Comparison of ENCODE assay signal across 8 cellular contexts in the genomic region with DNA sequence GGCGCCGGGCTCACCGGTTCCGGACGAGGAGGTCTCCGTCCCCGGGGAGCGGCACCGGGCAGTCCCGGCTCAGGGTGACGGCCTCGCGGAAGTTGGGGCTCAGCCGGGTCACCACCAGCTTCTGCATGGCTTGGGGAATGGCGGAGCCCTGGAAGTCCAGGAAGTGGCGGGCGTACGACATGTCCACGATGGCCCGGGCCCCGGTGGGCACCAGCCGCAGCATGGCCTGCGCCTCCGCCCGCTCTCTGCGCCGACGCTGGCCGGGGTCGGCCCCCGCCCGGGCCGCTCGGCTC. TPM values are rescaled to one million over a fixed set of nuclear protein-coding genes. Genes with fewer than 3 reads are reported as not detected.
DNase-seq lines count a peak whose midpoint lies in the region; ATAC-seq, FAIRE-seq and TF ChIP-seq lines count a peak whose summit lies in the region.

No MANE protein-coding gene starts in this region.

- H3K36me3 Mint-ChIP-seq in astrocyte (ENCODE audit: low read depth, unreplicated experiment) = no peaks in the 10 kb centered on the region

- H3K27me3 ChIP-seq in A673 (replicated peaks; ENCODE audit: insufficient read depth, low read depth, low read length, poor library complexity) = peaks cover 63% of the 10 kb centered on the region
- no peaks in the 10 kb centered on the region for H3K27me3 ChIP-seq in astrocyte (ENCODE audit: insufficient read depth, low read length)
- no peaks in the 10 kb centered on the region for H3K27me3 ChIP-seq in lung (ENCODE audit: control insufficient read depth, insufficient read depth)

- no peaks in the 10 kb centered on the region for H3K36me3 ChIP-seq in A673 (ENCODE audit: insufficient read depth, low read length, poor library complexity, severe bottlenecking)
- H3K36me3 ChIP-seq in astrocyte (ENCODE audit: insufficient read depth, low read length) = no peaks in the 10 kb centered on the region
- H3K36me3 ChIP-seq in lung (ENCODE audit: control insufficient read depth in 2 of 2, insufficient read depth in 2 of 2, low read length in 2 of 2) = no peaks in the 10 kb centered on the region

- ATAC-seq in GM19035 (IDR thresholded peaks at IDR 0.05; ENCODE audit: unreplicated experiment) (peak; percentile 39), HG03442 (IDR thresholded peaks at IDR 0.05; ENCODE audit: unreplicated experiment) (peak; percentile 15), lung (ENCODE audit: insufficient read depth, low FRiP score) (no peak)

- no peak for TF ChIP-seq CTCF in A673 (conservative IDR thresholded peaks at IDR 0.05; ENCODE audit: low read depth, low read length)
- TF ChIP-seq CTCF in astrocyte (IDR thresholded peaks at IDR 0.05; ENCODE audit: insufficient read depth, low read depth, low read length) = no peak
- no peak for TF ChIP-seq CTCF in lung (IDR thresholded peaks at IDR 0.05; ENCODE audit: control extremely low read depth, extremely low read depth)

- H3K27ac Mint-ChIP-seq in astrocyte (ENCODE audit: unreplicated experiment) = no peak overlapping the region

- no peak for DNase-seq in A673 (ENCODE audit: low spot score)
- no peak for DNase-seq in astrocyte (ENCODE audit: low read depth)
- peak; percentile 42 for DNase-seq in lung (ENCODE audit: low spot score)
- peak; percentile 60 for DNase-seq in ureter (ENCODE audit: low spot score)
- DNase-seq in HuH-7.5 (ENCODE audit: low spot score) = no peak
- no peak for DNase-seq in germinal center (ENCODE audit: low spot score)

- peaks cover 26% of the 10 kb centered on the region for H3K4me1 Mint-ChIP-seq in astrocyte (ENCODE audit: low read depth, unreplicated experiment)

- no peak for FAIRE-seq in astrocyte (lab: Jason Lieb, UNC)

- peaks cover 52% of the 10 kb centered on the region for H3K79me2 ChIP-seq in astrocyte (ENCODE audit: insufficient read depth, low read length)

- H3K4me3 Mint-ChIP-seq in astrocyte (ENCODE audit: unreplicated experiment) = peak overlapping the region; percentile 90

- CTCF ChIA-PET in A673 (lab: Charles Lee) = no interaction called here

- H3K9me3 Mint-ChIP-seq in astrocyte (ENCODE audit: unreplicated experiment) = no peaks in the 10 kb centered on the region

- BruUV-seq in A673 (replicated peaks; lab: Mats Ljungman, UMichigan) = no TSS peak

- H3K4me1 ChIP-seq in A673 (ENCODE audit: insufficient read depth, low read length, poor library complexity, severe bottlenecking) = peaks cover 28% of the 10 kb centered on the region
- peaks cover 37% of the 10 kb centered on the region for H3K4me1 ChIP-seq in astrocyte (ENCODE audit: insufficient read depth, low read length)
- H3K4me1 ChIP-seq in lung (ENCODE audit: control insufficient read depth in 2 of 2, insufficient read depth in 2 of 2, low read length in 2 of 2) = peaks cover 13 to 20% of the 10 kb centered on the region in 2 donors

- peaks cover 37% of the 10 kb centered on the region for H3K27me3 Mint-ChIP-seq in astrocyte (ENCODE audit: low read depth, unreplicated experiment)

- H4K20me1 ChIP-seq in astrocyte (ENCODE audit: insufficient read depth, low read length) = peaks cover 37% of the 10 kb centered on the region

- peak overlapping the region; percentile 76 for H3K9ac ChIP-seq in astrocyte (ENCODE audit: low read length)

- POLR2A ChIA-PET in A673 (lab: Charles Lee; ENCODE audit: low non-redundant PET) = no interaction called here

- intact Hi-C loops in A673 (cut with micrococcal nuclease; ENCODE audit: unreplicated experiment) = loop anchor here (5.0 kb wide), 1 partner anchor 211 kb away; no protein-coding TSS in a partner anchor

- H3K4me3 ChIP-seq in A673 (ENCODE audit: low read depth, low read length, poor library complexity, severe bottlenecking) = peak overlapping the region; percentile 69
- peak overlapping the region; percentile 79 for H3K4me3 ChIP-seq in astrocyte (ENCODE audit: insufficient read depth, low read depth, low read length)
- peak overlapping the region; percentile 73 for H3K4me3 ChIP-seq in lung

- H3K9me3 ChIP-seq in A673 (ENCODE audit: low read depth, low read length, poor library complexity, severe bottlenecking) (no peaks in the 10 kb centered on the region), astrocyte (ENCODE audit: insufficient read depth, low read depth, low read length) (no peaks in the 10 kb centered on the region), lung (ENCODE audit: control insufficient read depth in 2 of 2, insufficient read depth in 1 of 2, low read length in 1 of 2) (no peaks in the 10 kb centered on the region)

- WGBS in lung, 2 donors = 0% methylated on average over 17 to 34 of the region's 34 CpGs

- peak overlapping the region; percentile 88 for H3K4me2 ChIP-seq in astrocyte (ENCODE audit: low read length)

- H3K27ac ChIP-seq in A673 (ENCODE audit: low read depth, low read length, poor library complexity, severe bottlenecking) = peak overlapping the region; percentile 77
- H3K27ac ChIP-seq in astrocyte (ENCODE audit: low read depth, low read length) = peak overlapping the region; percentile 70
- peak overlapping the region; percentile 99 for H3K27ac ChIP-seq in lung (ENCODE audit: low read depth in 1 of 2, low read length in 1 of 2)

- peak overlapping the region; percentile 76 for H2AFZ ChIP-seq in astrocyte (ENCODE audit: low read depth, low read length)

RNA-seq across cellular contexts. Expression of gene PTGR3, which starts 0.2 kb away (rescaled TPM):
- 6.9 and 7.4 TPM in 2 replicates for total RNA-seq in A673 (2021)
- total RNA-seq in astrocyte = 8.4 and 12.7 TPM in 2 replicates
- total RNA-seq in lung = 10 to 100 TPM; 21.7 to 22.2 TPM
- polyA plus RNA-seq in lung = 10 to 100 TPM; 10.1 to 21.2 TPM
- 31.5 TPM for total RNA-seq in ureter

RNA-seq across cellular contexts. Expression of gene TSHZ1, which starts 1.8 kb away (rescaled TPM):
- total RNA-seq in A673 (2021) (1.8 and 3.6 TPM in 2 replicates), astrocyte (2.7 and 2.9 TPM in 2 replicates), lung (10 to 100 TPM; 14.7 to 19.9 TPM), ureter (21.1 TPM)
- 1 to 10 TPM; 6.2 to 7.7 TPM for polyA plus RNA-seq in lung

Comparison
In these comparisons a context has a peak if more than half of its experiments do, and no peak if none do; other contexts are left out.
1. DNase-seq: peak in lung (single experiment) and ureter (single experiment); none in A673 (single experiment), astrocyte (single experiment), HuH-7.5 (single experiment) and germinal center (single experiment).
2. Peak in every context shown above with its lines, with median percentiles within 50 percentile points of each other: H3K27ac ChIP-seq and H3K4me3 ChIP-seq.